ENCODE assay signal across 8 cellular contexts in genomic region chr15:40160689-40161688, GRCh38. TPM values are rescaled to one million over a fixed set of nuclear protein-coding genes. Genes with fewer than 3 reads are reported as not detected.
DNase-seq lines count a peak whose midpoint lies in the region; ATAC-seq, FAIRE-seq and TF ChIP-seq lines count a peak whose summit lies in the region.

A gene with protein sequence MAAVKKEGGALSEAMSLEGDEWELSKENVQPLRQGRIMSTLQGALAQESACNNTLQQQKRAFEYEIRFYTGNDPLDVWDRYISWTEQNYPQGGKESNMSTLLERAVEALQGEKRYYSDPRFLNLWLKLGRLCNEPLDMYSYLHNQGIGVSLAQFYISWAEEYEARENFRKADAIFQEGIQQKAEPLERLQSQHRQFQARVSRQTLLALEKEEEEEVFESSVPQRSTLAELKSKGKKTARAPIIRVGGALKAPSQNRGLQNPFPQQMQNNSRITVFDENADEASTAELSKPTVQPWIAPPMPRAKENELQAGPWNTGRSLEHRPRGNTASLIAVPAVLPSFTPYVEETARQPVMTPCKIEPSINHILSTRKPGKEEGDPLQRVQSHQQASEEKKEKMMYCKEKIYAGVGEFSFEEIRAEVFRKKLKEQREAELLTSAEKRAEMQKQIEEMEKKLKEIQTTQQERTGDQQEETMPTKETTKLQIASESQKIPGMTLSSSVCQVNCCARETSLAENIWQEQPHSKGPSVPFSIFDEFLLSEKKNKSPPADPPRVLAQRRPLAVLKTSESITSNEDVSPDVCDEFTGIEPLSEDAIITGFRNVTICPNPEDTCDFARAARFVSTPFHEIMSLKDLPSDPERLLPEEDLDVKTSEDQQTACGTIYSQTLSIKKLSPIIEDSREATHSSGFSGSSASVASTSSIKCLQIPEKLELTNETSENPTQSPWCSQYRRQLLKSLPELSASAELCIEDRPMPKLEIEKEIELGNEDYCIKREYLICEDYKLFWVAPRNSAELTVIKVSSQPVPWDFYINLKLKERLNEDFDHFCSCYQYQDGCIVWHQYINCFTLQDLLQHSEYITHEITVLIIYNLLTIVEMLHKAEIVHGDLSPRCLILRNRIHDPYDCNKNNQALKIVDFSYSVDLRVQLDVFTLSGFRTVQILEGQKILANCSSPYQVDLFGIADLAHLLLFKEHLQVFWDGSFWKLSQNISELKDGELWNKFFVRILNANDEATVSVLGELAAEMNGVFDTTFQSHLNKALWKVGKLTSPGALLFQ (plus strand): TSS chr15:40161069. CDS start chr15:40161221, 152 bp downstream.

- no peaks in the 10 kb centered on the region for H3K9me3 Mint-ChIP-seq in activated naive CD8-positive, alpha-beta T cell treated with anti-CD3 and anti-CD28 coated beads, Interleukin-2, amount 50 U/mL, for 24 hours

- H3K27me3 Mint-ChIP-seq in activated naive CD8-positive, alpha-beta T cell treated with anti-CD3 and anti-CD28 coated beads, Interleukin-2, amount 50 U/mL, for 24 hours, result no peaks in the 10 kb centered on the region

- no peak within 1 kb of the TSS for H3K27ac Mint-ChIP-seq in activated naive CD8-positive, alpha-beta T cell treated with anti-CD3 and anti-CD28 coated beads, Interleukin-2, amount 50 U/mL, for 24 hours

- ATAC-seq in HG02798 (IDR thresholded peaks at IDR 0.05; ENCODE audit: poor library complexity, unreplicated experiment) (peak; percentile 87), heart right ventricle (peak; percentile 94 to 99 (median 98)), upper lobe of right lung (peak; percentile 99)
- ATAC-seq in activated naive CD8-positive, alpha-beta T cell treated with anti-CD3 and anti-CD28 coated beads, Interleukin-2, amount 50 U/mL, for 24 hours, result peak; percentile 97

- H3K9me3 ChIP-seq in heart right ventricle (no peaks in the 10 kb centered on the region), upper lobe of right lung (no peaks in the 10 kb centered on the region)

- peaks cover 11% of the 10 kb centered on the region for H3K4me1 Mint-ChIP-seq in activated naive CD8-positive, alpha-beta T cell treated with anti-CD3 and anti-CD28 coated beads, Interleukin-2, amount 50 U/mL, for 24 hours

- peak; percentile 98 for FAIRE-seq in GM12892 (lab: Jason Lieb, UNC)

- intact Hi-C loops in heart right ventricle (cut with DNase I), result loop anchor here in 5 of 10 donors (5.0 kb wide), 3 partner anchors 54 to 119 kb away; partner anchors contain the start of gene BMF (in 3 of the 5)
- intact Hi-C loops in posterior cingulate gyrus (cut with DNase I), result loop anchor here (5.0 kb wide), 2 partner anchors 54 to 124 kb away; partner anchors contain the start of genes BMF and SRP14
- intact Hi-C loops in upper lobe of right lung (cut with DNase I), result no loop called here

- peak in 1 of 9 donors; percentile 5 for TF ChIP-seq CTCF in heart right ventricle (IDR thresholded peaks at IDR 0.05)
- no peak for TF ChIP-seq CTCF in upper lobe of right lung (IDR thresholded peaks at IDR 0.05)

- WGBS in heart right ventricle, 2 donors, result 2% methylated on average over 54 of the region's 54 CpGs

- H3K4me3 Mint-ChIP-seq in activated naive CD8-positive, alpha-beta T cell treated with anti-CD3 and anti-CD28 coated beads, Interleukin-2, amount 50 U/mL, for 24 hours, result no peak within 1 kb of the TSS

- H3K27me3 ChIP-seq in heart right ventricle, result no peaks in the 10 kb centered on the region
- H3K27me3 ChIP-seq in upper lobe of right lung, result no peaks in the 10 kb centered on the region

- H3K36me3 Mint-ChIP-seq in activated naive CD8-positive, alpha-beta T cell treated with anti-CD3 and anti-CD28 coated beads, Interleukin-2, amount 50 U/mL, for 24 hours (ENCODE audit: low read depth), result peaks cover 20% of the 10 kb centered on the region

- peaks cover 0 to 14% (median 0%) of the 10 kb centered on the region in 9 donors for H3K36me3 ChIP-seq in heart right ventricle
- no peaks in the 10 kb centered on the region for H3K36me3 ChIP-seq in upper lobe of right lung

- DNase-seq in GM12892 (ENCODE audit: insufficient read length), result peak; percentile 82
- peak; percentile 92 for DNase-seq in NCI-H1436 (lab: John Stamatoyannopoulos, UW)
- DNase-seq in SW 1271 (lab: John Stamatoyannopoulos, UW), result peak; percentile 63 to 86
- DNase-seq in activated naive CD8-positive, alpha-beta T cell treated with anti-CD3 and anti-CD28 coated beads, Interleukin-2, amount 50 U/mL, for 24 hours, result peak; percentile 94
- DNase-seq in heart right ventricle, result peak; percentile 89 to 96
- DNase-seq in posterior cingulate gyrus, result peak; percentile 79 to 98 (median 92)
- DNase-seq in upper lobe of right lung, result peak; percentile 93

- H3K4me3 ChIP-seq in heart right ventricle, result peak within 1 kb of the TSS; percentile 32 to 66 (median 58)
- peak within 1 kb of the TSS; percentile 58 for H3K4me3 ChIP-seq in upper lobe of right lung

- H3K27ac ChIP-seq in heart right ventricle, result peak within 1 kb of the TSS in 1 of 10 donors; percentile 24
- no peak within 1 kb of the TSS for H3K27ac ChIP-seq in upper lobe of right lung

- H3K4me1 ChIP-seq in heart right ventricle (peaks cover 0 to 30% (median 10%) of the 10 kb centered on the region in 9 donors), upper lobe of right lung (peaks cover 9% of the 10 kb centered on the region)

- TF ChIP-seq POLR2A in GM12892 (IDR thresholded peaks at IDR 0.05; ENCODE audit: low read depth, low read length), result peak; percentile 84

RNA-seq across cellular contexts. Expression of the gene that starts here (rescaled TPM):
- 49.2 TPM for polyA plus RNA-seq in GM12892 (2012; ENCODE audit: missing spikeins)
- total RNA-seq in heart right ventricle (1 to 10 TPM in 6 of 10 donors, under 1 TPM in 4; 0.42 to 5.1 (median 1.3) TPM), upper lobe of right lung (1.8 TPM)
- under 1 TPM; 0.17 to 0.80 TPM for polyA plus RNA-seq in heart right ventricle
